ENCODE assay signal across 1 cellular context in the genomic region with DNA sequence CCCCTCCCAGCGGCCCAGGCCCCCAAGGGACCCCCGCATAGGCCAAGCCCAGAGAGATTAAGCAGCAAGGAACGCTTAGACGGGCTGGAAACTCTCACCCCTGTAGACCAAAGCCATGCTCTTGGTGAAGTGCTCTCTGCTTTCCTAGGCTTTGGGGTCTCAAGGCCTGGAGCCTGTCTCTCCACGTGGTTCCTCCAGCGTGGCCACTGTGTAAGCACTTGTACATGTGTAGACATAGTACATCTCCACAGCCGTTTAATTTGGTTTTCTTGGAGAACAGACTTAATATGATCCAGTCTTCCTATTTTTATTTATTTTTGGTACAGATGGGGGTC.
TF ChIP-seq lines count a peak whose summit lies in the region.

No MANE protein-coding gene starts in this region.

TF ChIP-seq in IMR-90, 13 proteins besides CTCF, POLR2A, EP300 and RAD21 (continued from another document):
- TF ChIP-seq, protein P1, sequence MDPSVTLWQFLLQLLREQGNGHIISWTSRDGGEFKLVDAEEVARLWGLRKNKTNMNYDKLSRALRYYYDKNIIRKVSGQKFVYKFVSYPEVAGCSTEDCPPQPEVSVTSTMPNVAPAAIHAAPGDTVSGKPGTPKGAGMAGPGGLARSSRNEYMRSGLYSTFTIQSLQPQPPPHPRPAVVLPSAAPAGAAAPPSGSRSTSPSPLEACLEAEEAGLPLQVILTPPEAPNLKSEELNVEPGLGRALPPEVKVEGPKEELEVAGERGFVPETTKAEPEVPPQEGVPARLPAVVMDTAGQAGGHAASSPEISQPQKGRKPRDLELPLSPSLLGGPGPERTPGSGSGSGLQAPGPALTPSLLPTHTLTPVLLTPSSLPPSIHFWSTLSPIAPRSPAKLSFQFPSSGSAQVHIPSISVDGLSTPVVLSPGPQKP (IDR thresholded peaks at IDR 0.05; ENCODE audit: borderline replicate concordance, low read depth, low read length): no peak
- TF ChIP-seq MAFK (IDR thresholded peaks at IDR 0.05; ENCODE audit: low read depth, low read length): no peak
- TF ChIP-seq FOS (IDR thresholded peaks at IDR 0.05; ENCODE audit: low read depth, low read length): no peak
- no peak for TF ChIP-seq MXI1 (IDR thresholded peaks at IDR 0.05; ENCODE audit: borderline replicate concordance, low read depth, low read length)
